3 cellular contexts compared by ENCODE assay signal in genomic region chr5:103589416-103590175, GRCh38.
TF ChIP-seq lines count a peak whose summit lies in the region.

No MANE protein-coding gene starts in this region.

TF ChIP-seq in A549, 52 proteins besides CTCF, POLR2A, EP300 and RAD21:
- TF ChIP-seq TP53 (CRISPR knock-in tag; IDR thresholded peaks at IDR 0.05): no peak
- peak; percentile 21 for TF ChIP-seq MAFK (IDR thresholded peaks at IDR 0.05; ENCODE audit: partially characterized antibody)
- no peak for TF ChIP-seq NPAS2 (CRISPR knock-in tag; IDR thresholded peaks at IDR 0.05; ENCODE audit: borderline replicate concordance)
- peak; percentile 46 for TF ChIP-seq NFE2L2 (conservative IDR thresholded peaks at IDR 0.05; ENCODE audit: low read length)
- TF ChIP-seq MAZ (IDR thresholded peaks at IDR 0.05; ENCODE audit: borderline replicate concordance, low read depth, low read length): no peak
- TF ChIP-seq KDM5A (IDR thresholded peaks at IDR 0.05): no peak
TF ChIP-seq in A549: peak in this region for 2.

TF ChIP-seq in HCT116, 20 proteins besides CTCF, POLR2A, EP300 and RAD21:
- TF ChIP-seq CBX3 (IDR thresholded peaks at IDR 0.05; ENCODE audit: low read depth): no peak
- TF ChIP-seq YY1 (IDR thresholded peaks at IDR 0.05; ENCODE audit: extremely low read depth, insufficient replicate concordance, low read depth, low read length): no peak
- TF ChIP-seq REST (IDR thresholded peaks at IDR 0.05; ENCODE audit: low read depth): no peak
- TF ChIP-seq JUND (IDR thresholded peaks at IDR 0.05): no peak
- TF ChIP-seq EGR1 (IDR thresholded peaks at IDR 0.05; ENCODE audit: low read depth): peak; percentile 46; the same call in 1 of the 2 replicates
- TF ChIP-seq SRF (IDR thresholded peaks at IDR 0.05; ENCODE audit: low read depth): no peak
- TF ChIP-seq ELF1 (IDR thresholded peaks at IDR 0.05; ENCODE audit: borderline replicate concordance, low read depth): no peak
- TF ChIP-seq, protein P1, sequence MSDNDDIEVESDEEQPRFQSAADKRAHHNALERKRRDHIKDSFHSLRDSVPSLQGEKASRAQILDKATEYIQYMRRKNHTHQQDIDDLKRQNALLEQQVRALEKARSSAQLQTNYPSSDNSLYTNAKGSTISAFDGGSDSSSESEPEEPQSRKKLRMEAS (IDR thresholded peaks at IDR 0.05): no peak
TF ChIP-seq in HCT116: peak in this region for 1.

TF ChIP-seq in K562, 482 proteins besides CTCF, POLR2A, EP300 and RAD21:
- TF ChIP-seq MEF2A (IDR thresholded peaks at IDR 0.05; ENCODE audit: control insufficient read depth, low read depth, low read length): no peak
- TF ChIP-seq MAFF (IDR thresholded peaks at IDR 0.05; ENCODE audit: low read length): peak; percentile 23; the same call in 1 of the 2 replicates
- TF ChIP-seq HDAC2 (IDR thresholded peaks at IDR 0.05): no peak
- peak; percentile 55 for TF ChIP-seq NFE2 (IDR thresholded peaks at IDR 0.05; ENCODE audit: low read depth)
- TF ChIP-seq, protein P2, sequence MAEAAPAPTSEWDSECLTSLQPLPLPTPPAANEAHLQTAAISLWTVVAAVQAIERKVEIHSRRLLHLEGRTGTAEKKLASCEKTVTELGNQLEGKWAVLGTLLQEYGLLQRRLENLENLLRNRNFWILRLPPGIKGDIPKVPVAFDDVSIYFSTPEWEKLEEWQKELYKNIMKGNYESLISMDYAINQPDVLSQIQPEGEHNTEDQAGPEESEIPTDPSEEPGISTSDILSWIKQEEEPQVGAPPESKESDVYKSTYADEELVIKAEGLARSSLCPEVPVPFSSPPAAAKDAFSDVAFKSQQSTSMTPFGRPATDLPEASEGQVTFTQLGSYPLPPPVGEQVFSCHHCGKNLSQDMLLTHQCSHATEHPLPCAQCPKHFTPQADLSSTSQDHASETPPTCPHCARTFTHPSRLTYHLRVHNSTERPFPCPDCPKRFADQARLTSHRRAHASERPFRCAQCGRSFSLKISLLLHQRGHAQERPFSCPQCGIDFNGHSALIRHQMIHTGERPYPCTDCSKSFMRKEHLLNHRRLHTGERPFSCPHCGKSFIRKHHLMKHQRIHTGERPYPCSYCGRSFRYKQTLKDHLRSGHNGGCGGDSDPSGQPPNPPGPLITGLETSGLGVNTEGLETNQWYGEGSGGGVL (CRISPR knock-in tag; IDR thresholded peaks at IDR 0.05): no peak
- TF ChIP-seq RBM14 (IDR thresholded peaks at IDR 0.05; ENCODE audit: borderline replicate concordance, insufficient read depth, low read depth, low read length): no peak
- no peak for TF ChIP-seq GABPB2 (CRISPR knock-in tag; conservative IDR thresholded peaks at IDR 0.05)
- TF ChIP-seq CBX2 (IDR thresholded peaks at IDR 0.05; ENCODE audit: insufficient read depth, low read length, poor library complexity, severe bottlenecking): no peak
- TF ChIP-seq ZNF280A (IDR thresholded peaks at IDR 0.05; ENCODE audit: low read depth, partially characterized antibody): no peak
- peak; percentile 43 for TF ChIP-seq MAFG (tag; conservative IDR thresholded peaks at IDR 0.05)
- no peak for TF ChIP-seq CEBPG (CRISPR knock-in tag; IDR thresholded peaks at IDR 0.05)
- no peak for TF ChIP-seq CEBPG (tag; conservative IDR thresholded peaks at IDR 0.05 in 1 of 2, IDR thresholded peaks at IDR 0.05 in 1 of 2)
- no peak for TF ChIP-seq ARNT (IDR thresholded peaks at IDR 0.05)
- TF ChIP-seq ZNF316 (IDR thresholded peaks at IDR 0.05): peak; percentile 37; the same call in 1 of the 2 replicates
- peak; percentile 61 for TF ChIP-seq EGR1 (conservative IDR thresholded peaks at IDR 0.05)
- TF ChIP-seq ZNF23 (CRISPR knock-in tag; IDR thresholded peaks at IDR 0.05): no peak
- TF ChIP-seq NFE2L1 (tag; IDR thresholded peaks at IDR 0.05; ENCODE audit: borderline replicate concordance, low read depth): peak; percentile 6; the same call in 1 of the 2 replicates
- no peak for TF ChIP-seq ZNF589 (CRISPR knock-in tag; IDR thresholded peaks at IDR 0.05; ENCODE audit: low read depth)
TF ChIP-seq in K562: peak in this region for 6.
